ENCODE assay signal across 14 cellular contexts in genomic region chr12:92543359-92543758, GRCh38.
DNase-seq lines count a peak whose midpoint lies in the region; ATAC-seq, FAIRE-seq and TF ChIP-seq lines count a peak whose summit lies in the region.
"Had no signal": no experiment of that assay in that cellular context is flagged by ENCODE, and none has a peak within 500 bp of the region (broad histone marks: within the 10 kb centered on the region; RNA-seq: fewer than 3 reads in every experiment).

No MANE protein-coding gene starts in this region.

- no peaks in the 10 kb centered on the region for H3F3A ChIP-seq in neural progenitor cell (ENCODE audit: low read depth)

- ATAC-seq in GM21360 (IDR thresholded peaks at IDR 0.05; ENCODE audit: unreplicated experiment) = no peak
- ATAC-seq: stimulated activated effector memory CD8-positive, alpha-beta T cell treated with anti-CD3 and anti-CD28 coated beads, Interleukin-12 subunit alpha, Interleukin-12 subunit beta, amount 100 ng/mL, for 72 hours had no signal

- TF ChIP-seq CTCF in colonic mucosa (IDR thresholded peaks at IDR 0.05) = no peak
- no peak for TF ChIP-seq CTCF in neural progenitor cell (IDR thresholded peaks at IDR 0.05)

- H3K4me1 Mint-ChIP-seq in neural progenitor cell = peaks cover 53% of the 10 kb centered on the region

- H3K27me3 ChIP-seq in colonic mucosa (no peaks in the 10 kb centered on the region), neural progenitor cell (no peaks in the 10 kb centered on the region)

- peaks cover 3% of the 10 kb centered on the region for H3K27me3 Mint-ChIP-seq in neural progenitor cell (ENCODE audit: insufficient read depth, low read depth)
- H3K27me3 Mint-ChIP-seq: activated naive CD8-positive, alpha-beta T cell treated with anti-CD3 and anti-CD28 coated beads, Interleukin-2, amount 10 ng/mL, durations not matched to agents 7 days and 5 days had no signal

- H4K20me1 ChIP-seq in neural progenitor cell (ENCODE audit: low read depth) = no peaks in the 10 kb centered on the region

- H3K4me1 ChIP-seq in colonic mucosa = peaks cover 11% of the 10 kb centered on the region
- peaks cover 15% of the 10 kb centered on the region for H3K4me1 ChIP-seq in neural progenitor cell

- peaks cover under 1% of the 10 kb centered on the region for H3K9me3 Mint-ChIP-seq in neural progenitor cell
- H3K9me3 Mint-ChIP-seq: stimulated activated effector memory CD8-positive, alpha-beta T cell treated with anti-CD3 and anti-CD28 coated beads, Interleukin-12 subunit alpha, Interleukin-12 subunit beta, amount 100 ng/mL, for 72 hours had no signal

- H3K79me2 ChIP-seq in neural progenitor cell (ENCODE audit: low read depth) = no peaks in the 10 kb centered on the region

- H3K4me3 Mint-ChIP-seq in neural progenitor cell = peak overlapping the region; percentile 38
- H3K4me3 Mint-ChIP-seq: activated naive CD8-positive, alpha-beta T cell treated with anti-CD3 and anti-CD28 coated beads, Interleukin-2, amount 10 ng/mL, durations not matched to agents 7 days and 5 days; stimulated activated effector memory CD8-positive, alpha-beta T cell treated with anti-CD3 and anti-CD28 coated beads, Interleukin-12 subunit alpha, Interleukin-12 subunit beta, amount 100 ng/mL, for 72 hours had no signal

- no peak overlapping the region for H2AFZ ChIP-seq in neural progenitor cell (replicated peaks)

- no peak for FAIRE-seq in HTR-8/SVneo (lab: Jason Lieb, UNC)
- FAIRE-seq: D721Med had no signal

- no peaks in the 10 kb centered on the region for H3K36me3 Mint-ChIP-seq in neural progenitor cell
- H3K36me3 Mint-ChIP-seq: stimulated activated effector memory CD8-positive, alpha-beta T cell treated with anti-CD3 and anti-CD28 coated beads, Interleukin-12 subunit alpha, Interleukin-12 subunit beta, amount 100 ng/mL, for 72 hours had no signal

- intact Hi-C loops in colonic mucosa (cut with DNase I) = no loop called here
- intact Hi-C loops in head of caudate nucleus (cut with DNase I) = no loop called here

- H3K27ac ChIP-seq in colonic mucosa (peak overlapping the region; percentile 73), neural progenitor cell (no peak overlapping the region)

- H3K4me3 ChIP-seq in colonic mucosa = no peak overlapping the region
- no peak overlapping the region for H3K4me3 ChIP-seq in neural progenitor cell

- H3K9me3 ChIP-seq in colonic mucosa (no peaks in the 10 kb centered on the region), neural progenitor cell (ENCODE audit: low read depth) (no peaks in the 10 kb centered on the region)

- H3K4me2 ChIP-seq in neural progenitor cell = no peak overlapping the region

- H3K9ac ChIP-seq in colonic mucosa (ENCODE audit: low read depth in 2 of 2, low read length in 2 of 2) = no peak overlapping the region
- H3K9ac ChIP-seq in neural progenitor cell = no peak overlapping the region

- peak; percentile 97 for DNase-seq in DMS53 treated with DMSO at 0.1 percent for 48 hours (lab: John Stamatoyannopoulos, UW; ENCODE audit: unreplicated experiment)
- peak; percentile 42 for DNase-seq in NCI-H1105 (lab: John Stamatoyannopoulos, UW)
- peak; percentile 79 for DNase-seq in colonic mucosa
- no peak for DNase-seq in neural progenitor cell (ENCODE audit: low spot score)
- DNase-seq in HTR-8/SVneo (ENCODE audit: insufficient read length, low spot score) = no peak
- DNase-seq in NOMO-1 (lab: John Stamatoyannopoulos, UW; ENCODE audit: unreplicated experiment in 2 of 2) = no peak
- no peak for DNase-seq in head of caudate nucleus
- DNase-seq: activated naive CD8-positive, alpha-beta T cell treated with anti-CD3 and anti-CD28 coated beads, Interleukin-2, amount 10 ng/mL, durations not matched to agents 7 days and 5 days; hippocampal formation; NCI-H226; stimulated activated CD4-positive, alpha-beta T cell treated with anti-CD3 and anti-CD28 coated beads, Interleukin-15, amount 100 ng/mL, for 24 hours had no signal

- H3K36me3 ChIP-seq in colonic mucosa (no peaks in the 10 kb centered on the region), neural progenitor cell (no peaks in the 10 kb centered on the region)

- H3K27ac Mint-ChIP-seq in neural progenitor cell = peak overlapping the region; percentile 91
- H3K27ac Mint-ChIP-seq: activated naive CD8-positive, alpha-beta T cell treated with anti-CD3 and anti-CD28 coated beads, Interleukin-2, amount 10 ng/mL, durations not matched to agents 7 days and 5 days; stimulated activated effector memory CD8-positive, alpha-beta T cell treated with anti-CD3 and anti-CD28 coated beads, Interleukin-12 subunit alpha, Interleukin-12 subunit beta, amount 100 ng/mL, for 72 hours had no signal

Comparison
In these comparisons a context has a peak if more than half of its experiments do, and no peak if none do; other contexts are left out.
1. DNase-seq: peak in DMS53 treated with DMSO at 0.1 percent for 48 hours (single experiment), NCI-H1105 (single experiment) and colonic mucosa (single experiment); none in neural progenitor cell (single experiment), HTR-8/SVneo (single experiment), NOMO-1 (0 of 2) and head of caudate nucleus (0 of 42).